In genomic region chr11:105389952-105390351, GRCh38 we compare ENCODE assay signal across 18 cellular contexts.
DNase-seq lines count a peak whose midpoint lies in the region; ATAC-seq, FAIRE-seq and TF ChIP-seq lines count a peak whose summit lies in the region.
"Had no signal": no experiment of that assay in that cellular context is flagged by ENCODE, and none has a peak within 500 bp of the region (broad histone marks: within the 10 kb centered on the region; RNA-seq: fewer than 3 reads in every experiment).

No MANE protein-coding gene starts in this region.

- H3K14ac ChIP-seq in H9 (ENCODE audit: insufficient read depth, low read length) = no peak overlapping the region

- intact Hi-C loops in PC-9 (cut with micrococcal nuclease; ENCODE audit: unreplicated experiment) = no loop called here

- no peaks in the 10 kb centered on the region for H3K79me1 ChIP-seq in H9 (ENCODE audit: insufficient read depth, low read depth, low read length, poor library complexity, severe bottlenecking)

- H3K18ac ChIP-seq in H9 (ENCODE audit: insufficient read length, low read depth, low read length) = no peak overlapping the region

- H4K5ac ChIP-seq in H9 (ENCODE audit: insufficient read length, low read depth, low read length) = no peak overlapping the region

- CTCF ChIA-PET in PC-9 (lab: Charles Lee) = no interaction called here

- no peaks in the 10 kb centered on the region for H3K9me3 Mint-ChIP-seq in H9
- H3K9me3 Mint-ChIP-seq: CD4-positive, CD25-positive, alpha-beta regulatory T cell; HFFc6 had no signal

- H3K23me2 ChIP-seq in H9 (ENCODE audit: insufficient read length, low read depth, low read length, poor library complexity, severe bottlenecking) = no peaks in the 10 kb centered on the region

- H3K4me3 ChIP-seq in ACC112 (ENCODE audit: low read depth, low read length) (no peak overlapping the region), PC-9 (no peak overlapping the region), osteoblast (ENCODE audit: insufficient read depth, low read length) (no peak overlapping the region)
- H3K4me3 ChIP-seq: BLaER1 treated with 17β-estradiol and CSF1 and Interleukin-3, amounts not matched to agents 10 nM and 100 nM; GM12878; GM23248 had no signal

- FAIRE-seq in urothelium cell line (lab: Jason Lieb, UNC) = no peak
- FAIRE-seq: GM12878, GM18507 had no signal

- H3F3A ChIP-seq in PC-9 (ENCODE audit: insufficient read depth, low read depth) = no peaks in the 10 kb centered on the region

- POLR2A ChIA-PET in PC-9 (lab: Charles Lee; ENCODE audit: unreplicated experiment) = no interaction called here

- H4K8ac ChIP-seq in H9 (replicated peaks; ENCODE audit: insufficient read length, low read depth, low read length) = no peak overlapping the region

- no peak overlapping the region for H4K91ac ChIP-seq in H9 (ENCODE audit: insufficient read length, low read depth, low read length)

- H3K9me2 ChIP-seq in PC-9 (ENCODE audit: insufficient read depth) = no peaks in the 10 kb centered on the region

- no peak overlapping the region for H3K23ac ChIP-seq in H9 (ENCODE audit: insufficient read length, low read depth, low read length)

- no peaks in the 10 kb centered on the region for H3K27me3 Mint-ChIP-seq in H9 (ENCODE audit: low read depth)
- H3K27me3 Mint-ChIP-seq: CD4-positive, CD25-positive, alpha-beta regulatory T cell had no signal

- peak overlapping the region; percentile 79 to 94 (median 89); a peak in 6 of 7 replicates for H3K27ac Mint-ChIP-seq in H9
- H3K27ac Mint-ChIP-seq: CD4-positive, CD25-positive, alpha-beta regulatory T cell; HFFc6 had no signal

- H3K56ac ChIP-seq in H9 (ENCODE audit: insufficient read length, low read depth, low read length) = no peak overlapping the region

- H3K4me3 Mint-ChIP-seq in H9 = no peak overlapping the region
- H3K4me3 Mint-ChIP-seq: CD4-positive, CD25-positive, alpha-beta regulatory T cell; HFFc6 had no signal

- TF ChIP-seq CTCF in H9 (conservative IDR thresholded peaks at IDR 0.05) = no peak
- no peak for TF ChIP-seq CTCF in PC-9 (conservative IDR thresholded peaks at IDR 0.05)
- TF ChIP-seq CTCF in osteoblast (IDR thresholded peaks at IDR 0.05; ENCODE audit: extremely low read depth, low read depth, low read length) = no peak

- H2AK5ac ChIP-seq in H9 (ENCODE audit: insufficient read length, low read length) = no peak overlapping the region

- DNase-seq in H9 (peak; percentile 77), PC-9 (no peak), iPS DF 19.7 (ENCODE audit: low read depth, low spot score) (peak; percentile 60), osteoblast (ENCODE audit: insufficient read length, low spot score, missing footprints) (no peak), urothelium cell line (ENCODE audit: low spot score) (no peak), inferior parietal cortex (ENCODE audit: extremely low spot score) (no peak)
- DNase-seq in stimulated activated naive CD8-positive, alpha-beta T cell treated with anti-CD3 and anti-CD28 coated beads, Interleukin-15, Interleukin-2, amounts not matched to agents 100 U/mL and 50 U/mL, for 24 hours = no peak
- DNase-seq: 8988T; ACHN; CD4-positive, CD25-positive, alpha-beta regulatory T cell; DMS 273 treated with DMSO at 0.1 percent for 48 hours; GM23248; HCEC 1CT; HFFc6 had no signal

- H2BK5ac ChIP-seq in H9 (ENCODE audit: insufficient read length, low read length) = no peak overlapping the region

- H4K20me1 ChIP-seq in H9 (ENCODE audit: control insufficient read depth, insufficient read depth, insufficient read length) (no peaks in the 10 kb centered on the region), PC-9 (ENCODE audit: insufficient read depth) (no peaks in the 10 kb centered on the region), osteoblast (ENCODE audit: insufficient read depth, low read length) (no peaks in the 10 kb centered on the region)
- H4K20me1 ChIP-seq: BLaER1 treated with 17β-estradiol and CSF1 and Interleukin-3, amounts not matched to agents 10 nM and 100 nM had no signal

- no peak overlapping the region for H2BK120ac ChIP-seq in H9 (ENCODE audit: low read depth, low read length, poor library complexity, severe bottlenecking)

- no peak overlapping the region for H2BK15ac ChIP-seq in H9 (ENCODE audit: low read depth, low read length)

- no peak overlapping the region for H3K9ac ChIP-seq in H9 (ENCODE audit: extremely low read depth, insufficient read length, low read length)
- H3K9ac ChIP-seq: BLaER1 treated with 17β-estradiol and CSF1 and Interleukin-3, amounts not matched to agents 10 nM and 100 nM; GM23248 had no signal

- WGBS in H9 (ENCODE audit: extremely low coverage, insufficient read length, low lambda C conversion rate) = no CpG with 5 or more reads among the region's 5 CpGs

- H2BK20ac ChIP-seq in H9 (ENCODE audit: low read depth, low read length, poor library complexity, severe bottlenecking) = no peak overlapping the region

- H3K79me2 ChIP-seq in ACC112 (ENCODE audit: control insufficient read depth, insufficient read depth, low read length, unreplicated experiment) (no peaks in the 10 kb centered on the region), H9 (ENCODE audit: insufficient read depth, low read length) (no peaks in the 10 kb centered on the region), PC-9 (ENCODE audit: low read depth) (no peaks in the 10 kb centered on the region), osteoblast (ENCODE audit: insufficient read depth, low read length) (no peaks in the 10 kb centered on the region)

- no TSS peak for BruUV-seq in PC-9 (replicated peaks; lab: Mats Ljungman, UMichigan)

- no peak overlapping the region for H2BK12ac ChIP-seq in H9 (ENCODE audit: insufficient read length, low read depth, low read length)

- no peak overlapping the region for H3T11ph ChIP-seq in H9 (ENCODE audit: low read length)

- H3K9me3 ChIP-seq in H9 (ENCODE audit: control insufficient read depth, low read depth, low read length) (no peaks in the 10 kb centered on the region), PC-9 (ENCODE audit: insufficient read depth, low read depth) (no peaks in the 10 kb centered on the region), osteoblast (ENCODE audit: low read depth, low read length) (no peaks in the 10 kb centered on the region)
- H3K9me3 ChIP-seq: BLaER1 treated with 17β-estradiol and CSF1 and Interleukin-3, amounts not matched to agents 10 nM and 100 nM had no signal

- peaks cover 24 to 25% of the 10 kb centered on the region in 2 experiments for H3K4me1 Mint-ChIP-seq in H9
- H3K4me1 Mint-ChIP-seq: CD4-positive, CD25-positive, alpha-beta regulatory T cell had no signal

- H3K4me1 ChIP-seq in ACC112 (ENCODE audit: control insufficient read depth, insufficient read depth, low read length, unreplicated experiment) (no peaks in the 10 kb centered on the region), H9 (ENCODE audit: insufficient read depth, low read length) (no peaks in the 10 kb centered on the region), PC-9 (replicated peaks; ENCODE audit: insufficient read depth) (no peaks in the 10 kb centered on the region), osteoblast (ENCODE audit: insufficient read depth, low read length) (no peaks in the 10 kb centered on the region)
- H3K4me1 ChIP-seq: BLaER1 treated with 17β-estradiol and CSF1 and Interleukin-3, amounts not matched to agents 10 nM and 100 nM had no signal

- no peak for ATAC-seq in stimulated activated naive CD8-positive, alpha-beta T cell treated with anti-CD3 and anti-CD28 coated beads, Interleukin-15, Interleukin-2, amounts not matched to agents 100 U/mL and 50 U/mL, for 24 hours
- ATAC-seq: GM12878 had no signal

- H2AFZ ChIP-seq in ACC112 (ENCODE audit: low read length, unreplicated experiment) (peak overlapping the region; percentile 2), H9 (ENCODE audit: low read length) (peak overlapping the region; percentile 34), PC-9 (peak overlapping the region; percentile 14; the same call in 1 of the 2 replicates), osteoblast (ENCODE audit: low read length) (no peak overlapping the region)
- H2AFZ ChIP-seq: GM23248 had no signal

- H3K27me3 ChIP-seq in ACC112 (ENCODE audit: insufficient read depth, low read length) (no peaks in the 10 kb centered on the region), H9 (ENCODE audit: insufficient read depth, low read length) (no peaks in the 10 kb centered on the region; the same call in 1 of the 2 replicates), PC-9 (ENCODE audit: insufficient read depth, low read depth) (no peaks in the 10 kb centered on the region), osteoblast (ENCODE audit: insufficient read depth, low read length) (no peaks in the 10 kb centered on the region)
- H3K27me3 ChIP-seq: BLaER1 treated with 17β-estradiol and CSF1 and Interleukin-3, amounts not matched to agents 10 nM and 100 nM had no signal

- no peak overlapping the region for H3K4ac ChIP-seq in H9 (ENCODE audit: low read depth, low read length)

- H3K27ac ChIP-seq in ACC112 (ENCODE audit: low read depth, low read length) (no peak overlapping the region), H9 (ENCODE audit: insufficient read length, low read depth, low read length) (peak overlapping the region; percentile 62), PC-9 (no peak overlapping the region), osteoblast (ENCODE audit: low read depth, low read length) (no peak overlapping the region)
- H3K27ac ChIP-seq: BLaER1 treated with 17β-estradiol and CSF1 and Interleukin-3, amounts not matched to agents 10 nM and 100 nM; GM23248 had no signal

- peak overlapping the region; percentile 13 for H3K4me2 ChIP-seq in H9 (ENCODE audit: insufficient read depth, insufficient read length, low read length)
- no peak overlapping the region for H3K4me2 ChIP-seq in PC-9
- no peak overlapping the region for H3K4me2 ChIP-seq in osteoblast (ENCODE audit: insufficient read depth, low read length)
- H3K4me2 ChIP-seq: BLaER1 treated with 17β-estradiol and CSF1 and Interleukin-3, amounts not matched to agents 10 nM and 100 nM had no signal

- H3K36me3 ChIP-seq in ACC112 (ENCODE audit: insufficient read depth, low read length) (no peaks in the 10 kb centered on the region), PC-9 (ENCODE audit: low read depth) (no peaks in the 10 kb centered on the region), osteoblast (ENCODE audit: insufficient read depth, low read length) (no peaks in the 10 kb centered on the region)
- H3K36me3 ChIP-seq: BLaER1 treated with 17β-estradiol and CSF1 and Interleukin-3, amounts not matched to agents 10 nM and 100 nM had no signal

- H3K36me3 Mint-ChIP-seq in H9 (ENCODE audit: insufficient read depth in 1 of 3, low read depth in 3 of 3) = no peaks in the 10 kb centered on the region
- H3K36me3 Mint-ChIP-seq: CD4-positive, CD25-positive, alpha-beta regulatory T cell had no signal

Comparison
In these comparisons a context has a peak if more than half of its experiments do, and no peak if none do; other contexts are left out.
1. DNase-seq: peak in H9 (single experiment) and iPS DF 19.7 (single experiment); none in PC-9 (0 of 2), osteoblast (single experiment), urothelium cell line (single experiment), stimulated activated naive CD8-positive, alpha-beta T cell treated with anti-CD3 and anti-CD28 coated beads, Interleukin-15, Interleukin-2, amounts not matched to agents 100 U/mL and 50 U/mL, for 24 hours (single experiment) and inferior parietal cortex (single experiment).